In the genomic region with DNA sequence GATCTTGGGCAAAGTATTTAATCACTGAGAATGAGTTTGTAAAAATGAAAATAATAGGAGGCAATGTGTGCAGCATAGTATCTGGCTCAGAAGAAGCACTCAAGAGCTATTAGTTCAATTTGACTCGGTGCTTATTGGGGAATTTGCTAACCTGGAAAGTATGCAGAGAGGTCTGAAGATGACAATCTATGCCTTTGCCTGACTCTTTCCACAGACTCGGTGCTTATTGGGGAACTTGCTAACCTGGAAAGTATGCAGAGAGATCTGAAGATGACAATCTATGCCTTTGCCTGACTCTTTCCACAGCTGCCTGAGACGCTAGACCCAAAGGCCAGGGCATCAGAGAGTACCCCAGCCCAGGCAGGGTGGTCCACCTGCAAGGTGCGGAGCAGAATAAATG, we compare ENCODE assay signal across 25 cellular contexts. TPM values are rescaled to one million over a fixed set of nuclear protein-coding genes. Genes with fewer than 3 reads are reported as not detected.
"Had no signal": no experiment of that assay in that cellular context is flagged by ENCODE, and none has a peak within 500 bp of the region (broad histone marks: within the 10 kb centered on the region; RNA-seq: fewer than 3 reads in every experiment).

No MANE protein-coding gene starts in this region.

- H3K9me3 Mint-ChIP-seq: natural killer cell treated with Interleukin-12 subunit alpha and Interleukin-12 subunit beta and Interleukin-15 and Interleukin-18, amount 100 ng/mL, for 72 hours had no signal

- H3K36me3 ChIP-seq: esophagus muscularis mucosa, gastrocnemius medialis, heart right ventricle, left ventricle myocardium inferior, lower lobe of right lung, pancreas, prostate gland, right lobe of liver, tibial artery, upper lobe of right lung, vagina had no signal

- H3K9me3 ChIP-seq: esophagus muscularis mucosa, gastrocnemius medialis, lower lobe of right lung, pancreas, prostate gland, right lobe of liver, upper lobe of right lung, vagina had no signal

- H3K4me1 ChIP-seq: esophagus muscularis mucosa, gastrocnemius medialis, heart right ventricle, left ventricle myocardium inferior, lower lobe of right lung, pancreas, prostate gland, right lobe of liver, tibial artery, upper lobe of right lung, vagina had no signal

- H3K27me3 ChIP-seq: esophagus muscularis mucosa, gastrocnemius medialis, pancreas, right lobe of liver, upper lobe of right lung, vagina had no signal

- H3K27ac Mint-ChIP-seq: dendritic cell treated with granulocyte-macrophage colony-stimulating factor and Interleukin-4, amounts not matched to agents 40 ng/mL and 50 ng/mL, for 4 days; effector memory CD8-positive, alpha-beta T cell; memory B cell; natural killer cell treated with Interleukin-12 subunit alpha and Interleukin-12 subunit beta and Interleukin-15 and Interleukin-18, amount 100 ng/mL, for 72 hours; stimulated activated memory B cell treated with anti-CD40 and anti-IgM and Interleukin-4, amounts not matched to agents 10 μg/mL and 1 μg/mL and 100 μg/mL, for 72 hours; stimulated activated naive CD8-positive, alpha-beta T cell treated with anti-CD3 and anti-CD28 coated beads, Interleukin-15, Interleukin-2, amounts not matched to agents 100 ng/mL and 50 ng/mL, for 24 hours had no signal

- H3K4me1 Mint-ChIP-seq: memory B cell; stimulated activated memory B cell treated with anti-CD40 and anti-IgM and Interleukin-4, amounts not matched to agents 10 μg/mL and 1 μg/mL and 100 μg/mL, for 72 hours had no signal

- DNase-seq: effector memory CD8-positive, alpha-beta T cell; gastrocnemius medialis; heart right ventricle; hypothalamus; left ventricle myocardium inferior; lower lobe of right lung; midbrain; occipital lobe; pancreas; retina; right lobe of liver; stimulated activated CD4-positive, alpha-beta T cell treated with anti-CD3 and anti-CD28 coated beads, Interleukin-4, amount 100 ng/mL, for 1 hour; stimulated activated CD8-positive, alpha-beta memory T cell treated with anti-CD3 and anti-CD28 coated beads, Interleukin-4, amount 100 ng/mL, for 48 hours; tibial artery; upper lobe of right lung had no signal

- H3K36me3 Mint-ChIP-seq: natural killer cell treated with Interleukin-12 subunit alpha and Interleukin-12 subunit beta and Interleukin-15 and Interleukin-18, amount 100 ng/mL, for 72 hours; stimulated activated memory B cell treated with anti-CD40 and anti-IgM and Interleukin-4, amounts not matched to agents 10 μg/mL and 1 μg/mL and 100 μg/mL, for 72 hours had no signal

- FAIRE-seq: keratinocyte, pancreas had no signal

- H3K4me3 Mint-ChIP-seq: dendritic cell treated with granulocyte-macrophage colony-stimulating factor and Interleukin-4, amounts not matched to agents 40 ng/mL and 50 ng/mL, for 4 days; effector memory CD8-positive, alpha-beta T cell; memory B cell; natural killer cell treated with Interleukin-12 subunit alpha and Interleukin-12 subunit beta and Interleukin-15 and Interleukin-18, amount 100 ng/mL, for 72 hours; stimulated activated memory B cell treated with anti-CD40 and anti-IgM and Interleukin-4, amounts not matched to agents 10 μg/mL and 1 μg/mL and 100 μg/mL, for 72 hours; stimulated activated naive CD8-positive, alpha-beta T cell treated with anti-CD3 and anti-CD28 coated beads, Interleukin-15, Interleukin-2, amounts not matched to agents 100 ng/mL and 50 ng/mL, for 24 hours had no signal

- H3K4me3 ChIP-seq: esophagus muscularis mucosa, gastrocnemius medialis, heart right ventricle, left ventricle myocardium inferior, lower lobe of right lung, pancreas, prostate gland, right lobe of liver, tibial artery, upper lobe of right lung, vagina had no signal

- H3K27ac ChIP-seq: epithelial cell of prostate, esophagus muscularis mucosa, gastrocnemius medialis, heart right ventricle, left ventricle myocardium inferior, lower lobe of right lung, pancreas, prostate gland, right lobe of liver, tibial artery, upper lobe of right lung, vagina had no signal

- ATAC-seq: effector memory CD8-positive, alpha-beta T cell; gastrocnemius medialis; heart right ventricle; lower lobe of right lung; pancreas; right lobe of liver; stimulated activated memory B cell treated with anti-CD40 and anti-IgM and Interleukin-4, amounts not matched to agents 10 μg/mL and 1 μg/mL and 100 μg/mL, for 72 hours had no signal

RNA-seq across cellular contexts. Expression of gene SH3BP4, which starts 12.2 kb away (rescaled TPM):
- total RNA-seq: natural killer cell treated with Interleukin-12 subunit alpha and Interleukin-12 subunit beta and Interleukin-15 and Interleukin-18, amount 100 ng/mL, for 72 hours had no signal
